10 cellular contexts compared by ENCODE assay signal in genomic region chr12:124928912-124929530, GRCh38. TPM values are rescaled to one million over a fixed set of nuclear protein-coding genes. Genes with fewer than 3 reads are reported as not detected.
A peak's percentile ranks its signal among the peaks of the same experiment; 100 is the strongest.
DNase-seq lines count a peak whose midpoint lies in the region; ATAC-seq and TF ChIP-seq lines count a peak whose summit lies in the region.
"Had no signal": no experiment of that assay in that cellular context is flagged by ENCODE, and none has a peak within 500 bp of the region (broad histone marks: within the 10 kb centered on the region; RNA-seq: fewer than 3 reads in every experiment).

No MANE protein-coding gene starts in this region.

- H3K4me3 ChIP-seq in lung (no peak overlapping the region), tibial artery (no peak overlapping the region)

- no peak for TF ChIP-seq CTCF in lung (IDR thresholded peaks at IDR 0.05; ENCODE audit: control extremely low read depth, extremely low read depth)
- TF ChIP-seq CTCF in tibial artery (IDR thresholded peaks at IDR 0.05): no peak

- DNase-seq in activated naive CD4-positive, alpha-beta T cell treated with anti-CD3 and anti-CD28 coated beads for 36 hours: no peak
- DNase-seq in activated naive CD4-positive, alpha-beta T cell treated with anti-CD3 and anti-CD28 coated beads, Interleukin-2, amount 50 U/mL, for 16 hours: no peak
- DNase-seq in activated naive CD8-positive, alpha-beta T cell treated with anti-CD3 and anti-CD28 coated beads for 36 hours: no peak
- no peak for DNase-seq in lung (ENCODE audit: low spot score)
- no peak for DNase-seq in tibial artery
- no peak for DNase-seq in HCEC 1CT
- no peak for DNase-seq in amygdala (lab: John Stamatoyannopoulos, UW)
- DNase-seq: MM.1S, T1000 had no signal

- H3K9me3 Mint-ChIP-seq in activated naive CD4-positive, alpha-beta T cell treated with anti-CD3 and anti-CD28 coated beads for 36 hours: peaks cover 2% of the 10 kb centered on the region
- peaks cover 3% of the 10 kb centered on the region for H3K9me3 Mint-ChIP-seq in activated naive CD8-positive, alpha-beta T cell treated with anti-CD3 and anti-CD28 coated beads for 36 hours

- peaks cover 5 to 11% of the 10 kb centered on the region in 2 donors for H3K4me1 ChIP-seq in lung (ENCODE audit: control insufficient read depth in 2 of 2, insufficient read depth in 2 of 2, low read length in 2 of 2)
- H3K4me1 ChIP-seq in tibial artery: peaks cover 0 to 17% (median 4%) of the 10 kb centered on the region in 4 donors

- intact Hi-C loops in activated naive CD4-positive, alpha-beta T cell treated with anti-CD3 and anti-CD28 coated beads for 36 hours (cut with micrococcal nuclease): loop anchor here (1.0 kb wide), 1 partner anchor 12 kb away; no protein-coding TSS in a partner anchor
- intact Hi-C loops in tibial artery (cut with DNase I; ENCODE audit: low total_unique reads): no loop called here

- no peaks in the 10 kb centered on the region for H3K27me3 ChIP-seq in lung (ENCODE audit: control insufficient read depth, insufficient read depth)
- H3K27me3 ChIP-seq in tibial artery: no peaks in the 10 kb centered on the region

- WGBS in lung, 2 donors: 79 to 91% methylated on average over 11 of the region's 11 CpGs

- no peaks in the 10 kb centered on the region for H3K36me3 ChIP-seq in lung (ENCODE audit: control insufficient read depth in 2 of 2, insufficient read depth in 2 of 2, low read length in 2 of 2)
- no peaks in the 10 kb centered on the region for H3K36me3 ChIP-seq in tibial artery

- CTCF ChIA-PET in activated naive CD4-positive, alpha-beta T cell treated with anti-CD3 and anti-CD28 coated beads for 36 hours (lab: Charles Lee): interaction anchor here (1.3 to 3.5 kb wide), 3 partner anchors 10 to 23 kb away, joined by 7 to 49 read pairs (median 8); no protein-coding TSS in a partner anchor

- peaks cover 21% of the 10 kb centered on the region for H3K4me1 Mint-ChIP-seq in activated naive CD4-positive, alpha-beta T cell treated with anti-CD3 and anti-CD28 coated beads for 36 hours (ENCODE audit: low read depth)
- peaks cover 38% of the 10 kb centered on the region for H3K4me1 Mint-ChIP-seq in activated naive CD8-positive, alpha-beta T cell treated with anti-CD3 and anti-CD28 coated beads for 36 hours

- no peak for ATAC-seq in lung (ENCODE audit: insufficient read depth, low FRiP score)
- no peak for ATAC-seq in HG03039 (IDR thresholded peaks at IDR 0.05; ENCODE audit: unreplicated experiment)

- peaks cover 6% of the 10 kb centered on the region for H3K27me3 Mint-ChIP-seq in activated naive CD4-positive, alpha-beta T cell treated with anti-CD3 and anti-CD28 coated beads for 36 hours (ENCODE audit: low read depth)
- peaks cover 11% of the 10 kb centered on the region for H3K27me3 Mint-ChIP-seq in activated naive CD8-positive, alpha-beta T cell treated with anti-CD3 and anti-CD28 coated beads for 36 hours

- peak overlapping the region; percentile 95 for H3K4me3 Mint-ChIP-seq in activated naive CD4-positive, alpha-beta T cell treated with anti-CD3 and anti-CD28 coated beads for 36 hours
- peak overlapping the region; percentile 91 for H3K4me3 Mint-ChIP-seq in activated naive CD8-positive, alpha-beta T cell treated with anti-CD3 and anti-CD28 coated beads for 36 hours

- H3K36me3 Mint-ChIP-seq in activated naive CD4-positive, alpha-beta T cell treated with anti-CD3 and anti-CD28 coated beads for 36 hours (ENCODE audit: low read depth): peaks cover 7% of the 10 kb centered on the region
- H3K36me3 Mint-ChIP-seq in activated naive CD8-positive, alpha-beta T cell treated with anti-CD3 and anti-CD28 coated beads for 36 hours: peaks cover 6% of the 10 kb centered on the region

- H3K27ac Mint-ChIP-seq in activated naive CD4-positive, alpha-beta T cell treated with anti-CD3 and anti-CD28 coated beads for 36 hours: peak overlapping the region; percentile 54
- H3K27ac Mint-ChIP-seq in activated naive CD8-positive, alpha-beta T cell treated with anti-CD3 and anti-CD28 coated beads for 36 hours: peak overlapping the region; percentile 73

- peak overlapping the region; percentile 91 to 99 for H3K27ac ChIP-seq in lung (ENCODE audit: low read depth in 1 of 2, low read length in 1 of 2)
- peak overlapping the region; percentile 86 to 93 for H3K27ac ChIP-seq in tibial artery

- H3K9me3 ChIP-seq in lung (ENCODE audit: control insufficient read depth in 2 of 2, insufficient read depth in 1 of 2, low read length in 1 of 2) (no peaks in the 10 kb centered on the region), tibial artery (no peaks in the 10 kb centered on the region)

RNA-seq across cellular contexts. Expression of gene UBC, which starts 14.6 kb away (rescaled TPM):
- 1,000 to 10,000 TPM; 1,036 to 1,066 TPM for total RNA-seq in activated naive CD4-positive, alpha-beta T cell treated with anti-CD3 and anti-CD28 coated beads for 36 hours
- 100 to 1,000 TPM; 927 to 944 TPM for total RNA-seq in activated naive CD8-positive, alpha-beta T cell treated with anti-CD3 and anti-CD28 coated beads for 36 hours
- 1,000 to 10,000 TPM; 1,113 to 1,141 TPM for total RNA-seq in lung
- polyA plus RNA-seq in lung: 1,000 to 10,000 TPM; 1,465 to 1,682 TPM

RNA-seq across cellular contexts. Expression of gene DHX37, which starts 59.9 kb away (rescaled TPM):
- 10 to 100 TPM; 21.7 to 23.0 TPM for total RNA-seq in activated naive CD4-positive, alpha-beta T cell treated with anti-CD3 and anti-CD28 coated beads for 36 hours
- 10 to 100 TPM; 51.0 to 51.2 TPM for total RNA-seq in activated naive CD8-positive, alpha-beta T cell treated with anti-CD3 and anti-CD28 coated beads for 36 hours
- total RNA-seq in lung: 10 to 100 TPM in 1 of 2 donors, 1 to 10 TPM in 1; 8.8 to 20.5 TPM
- 10 to 100 TPM in 1 of 2 donors, 1 to 10 TPM in 1; 9.6 to 13.1 TPM for polyA plus RNA-seq in lung
